Comparison of ENCODE assay signal across 1 cellular context in the genomic region with DNA sequence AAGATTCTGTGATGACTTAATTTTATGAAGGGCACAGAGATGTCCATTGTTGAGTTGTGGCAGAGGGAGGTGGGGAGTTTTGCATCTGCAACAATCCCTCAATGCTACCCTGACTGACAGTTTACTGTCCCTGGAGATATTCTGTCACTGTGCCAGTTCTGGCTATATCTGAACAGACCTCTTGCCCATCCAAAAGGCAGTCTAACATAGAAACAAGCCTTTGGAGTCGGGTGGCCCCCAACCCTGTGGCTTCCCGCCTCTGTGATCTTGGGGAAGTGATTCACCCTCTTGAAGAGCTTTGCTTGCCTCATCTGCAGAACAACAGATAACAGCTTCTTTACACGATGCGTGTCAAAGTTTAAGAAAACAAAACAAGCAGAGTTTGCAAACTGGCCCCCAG.
TF ChIP-seq lines count a peak whose summit lies in the region.

No MANE protein-coding gene starts in this region.

TF ChIP-seq in HepG2, 621 proteins besides CTCF, POLR2A, EP300 and RAD21 (continued from another document and continues in another):
- TF ChIP-seq RERE (CRISPR knock-in tag; IDR thresholded peaks at IDR 0.05; ENCODE audit: low read depth): no peak
- no peak for TF ChIP-seq KDM6A (CRISPR knock-in tag; IDR thresholded peaks at IDR 0.05; ENCODE audit: low read depth)
- no peak for TF ChIP-seq ZNF614 (CRISPR knock-in tag; IDR thresholded peaks at IDR 0.05; ENCODE audit: borderline replicate concordance)
- 0 out of 2 replicates have a peak, but pooled peaks have one; percentile 36 for TF ChIP-seq SOX13 (IDR thresholded peaks at IDR 0.05)
- peak in 1 of 2 experiments; percentile 47; a peak in 1 of 4 replicates for TF ChIP-seq SOX13 (CRISPR knock-in tag; conservative IDR thresholded peaks at IDR 0.05 in 1 of 2, IDR thresholded peaks at IDR 0.05 in 1 of 2)
- TF ChIP-seq ZNF629 (CRISPR knock-in tag; conservative IDR thresholded peaks at IDR 0.05): no peak
- TF ChIP-seq RBAK (CRISPR knock-in tag; IDR thresholded peaks at IDR 0.05): no peak
- TF ChIP-seq ZNF20 (CRISPR knock-in tag; IDR thresholded peaks at IDR 0.05): no peak
- TF ChIP-seq ZNF646 (CRISPR knock-in tag; IDR thresholded peaks at IDR 0.05): no peak
- TF ChIP-seq, protein P1, sequence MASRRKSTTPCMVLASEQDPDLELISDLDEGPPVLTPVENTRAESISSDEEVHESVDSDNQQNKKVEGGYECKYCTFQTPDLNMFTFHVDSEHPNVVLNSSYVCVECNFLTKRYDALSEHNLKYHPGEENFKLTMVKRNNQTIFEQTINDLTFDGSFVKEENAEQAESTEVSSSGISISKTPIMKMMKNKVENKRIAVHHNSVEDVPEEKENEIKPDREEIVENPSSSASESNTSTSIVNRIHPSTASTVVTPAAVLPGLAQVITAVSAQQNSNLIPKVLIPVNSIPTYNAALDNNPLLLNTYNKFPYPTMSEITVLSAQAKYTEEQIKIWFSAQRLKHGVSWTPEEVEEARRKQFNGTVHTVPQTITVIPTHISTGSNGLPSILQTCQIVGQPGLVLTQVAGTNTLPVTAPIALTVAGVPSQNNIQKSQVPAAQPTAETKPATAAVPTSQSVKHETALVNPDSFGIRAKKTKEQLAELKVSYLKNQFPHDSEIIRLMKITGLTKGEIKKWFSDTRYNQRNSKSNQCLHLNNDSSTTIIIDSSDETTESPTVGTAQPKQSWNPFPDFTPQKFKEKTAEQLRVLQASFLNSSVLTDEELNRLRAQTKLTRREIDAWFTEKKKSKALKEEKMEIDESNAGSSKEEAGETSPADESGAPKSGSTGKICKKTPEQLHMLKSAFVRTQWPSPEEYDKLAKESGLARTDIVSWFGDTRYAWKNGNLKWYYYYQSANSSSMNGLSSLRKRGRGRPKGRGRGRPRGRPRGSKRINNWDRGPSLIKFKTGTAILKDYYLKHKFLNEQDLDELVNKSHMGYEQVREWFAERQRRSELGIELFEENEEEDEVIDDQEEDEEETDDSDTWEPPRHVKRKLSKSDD (CRISPR knock-in tag; IDR thresholded peaks at IDR 0.05; ENCODE audit: low read depth): no peak
- TF ChIP-seq HDAC6 (IDR thresholded peaks at IDR 0.05; ENCODE audit: low read depth, low read length): no peak
- TF ChIP-seq ZMYM4 (CRISPR knock-in tag; IDR thresholded peaks at IDR 0.05): no peak
- TF ChIP-seq, protein P2, sequence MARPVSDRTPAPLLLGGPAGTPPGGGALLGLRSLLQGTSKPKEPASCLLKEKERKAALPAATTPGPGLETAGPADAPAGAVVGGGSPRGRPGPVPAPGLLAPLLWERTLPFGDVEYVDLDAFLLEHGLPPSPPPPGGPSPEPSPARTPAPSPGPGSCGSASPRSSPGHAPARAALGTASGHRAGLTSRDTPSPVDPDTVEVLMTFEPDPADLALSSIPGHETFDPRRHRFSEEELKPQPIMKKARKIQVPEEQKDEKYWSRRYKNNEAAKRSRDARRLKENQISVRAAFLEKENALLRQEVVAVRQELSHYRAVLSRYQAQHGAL (CRISPR knock-in tag; IDR thresholded peaks at IDR 0.05; ENCODE audit: not compliant biosample characterization): no peak
- TF ChIP-seq ZNF510 (CRISPR knock-in tag; IDR thresholded peaks at IDR 0.05; ENCODE audit: low read depth): 0 out of 2 replicates have a peak, but pooled peaks have one; percentile 36
- TF ChIP-seq PTBP1 (IDR thresholded peaks at IDR 0.05; ENCODE audit: low read depth, low read length, poor library complexity, severe bottlenecking): no peak
- TF ChIP-seq ZNF672 (CRISPR knock-in tag; IDR thresholded peaks at IDR 0.05): no peak
- no peak for TF ChIP-seq ZNF775 (CRISPR knock-in tag; IDR thresholded peaks at IDR 0.05; ENCODE audit: borderline replicate concordance)
- TF ChIP-seq, protein P3, sequence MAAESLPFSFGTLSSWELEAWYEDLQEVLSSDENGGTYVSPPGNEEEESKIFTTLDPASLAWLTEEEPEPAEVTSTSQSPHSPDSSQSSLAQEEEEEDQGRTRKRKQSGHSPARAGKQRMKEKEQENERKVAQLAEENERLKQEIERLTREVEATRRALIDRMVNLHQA (CRISPR knock-in tag; IDR thresholded peaks at IDR 0.05): no peak
- TF ChIP-seq HDAC2 (CRISPR knock-in tag; IDR thresholded peaks at IDR 0.05): no peak
- TF ChIP-seq, protein P4, sequence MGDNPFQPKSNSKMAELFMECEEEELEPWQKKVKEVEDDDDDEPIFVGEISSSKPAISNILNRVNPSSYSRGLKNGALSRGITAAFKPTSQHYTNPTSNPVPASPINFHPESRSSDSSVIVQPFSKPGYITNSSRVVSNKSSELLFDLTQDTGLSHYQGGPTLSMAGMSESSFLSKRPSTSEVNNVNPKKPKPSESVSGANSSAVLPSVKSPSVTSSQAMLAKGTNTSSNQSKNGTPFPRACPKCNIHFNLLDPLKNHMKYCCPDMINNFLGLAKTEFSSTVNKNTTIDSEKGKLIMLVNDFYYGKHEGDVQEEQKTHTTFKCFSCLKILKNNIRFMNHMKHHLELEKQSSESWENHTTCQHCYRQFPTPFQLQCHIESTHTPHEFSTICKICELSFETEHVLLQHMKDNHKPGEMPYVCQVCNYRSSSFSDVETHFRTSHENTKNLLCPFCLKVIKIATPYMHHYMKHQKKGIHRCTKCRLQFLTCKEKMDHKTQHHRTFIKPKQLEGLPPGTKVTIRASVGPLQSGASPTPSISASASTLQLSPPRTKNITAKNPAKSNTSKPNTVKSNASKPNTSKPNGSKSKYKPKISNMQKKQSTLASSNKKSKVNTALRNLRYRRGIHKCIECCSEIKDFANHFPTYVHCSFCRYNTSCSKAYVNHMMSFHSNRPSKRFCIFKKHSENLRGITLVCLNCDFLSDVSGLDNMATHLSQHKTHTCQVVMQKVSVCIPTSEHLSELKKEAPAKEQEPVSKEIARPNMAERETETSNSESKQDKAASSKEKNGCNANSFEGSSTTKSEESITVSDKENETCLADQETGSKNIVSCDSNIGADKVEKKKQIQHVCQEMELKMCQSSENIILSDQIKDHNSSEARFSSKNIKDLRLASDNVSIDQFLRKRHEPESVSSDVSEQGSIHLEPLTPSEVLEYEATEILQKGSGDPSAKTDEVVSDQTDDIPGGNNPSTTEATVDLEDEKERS (CRISPR knock-in tag; IDR thresholded peaks at IDR 0.05): no peak
- TF ChIP-seq CEBPG (CRISPR knock-in tag; IDR thresholded peaks at IDR 0.05): no peak
- no peak for TF ChIP-seq RORA (CRISPR knock-in tag; IDR thresholded peaks at IDR 0.05)
- no peak for TF ChIP-seq ZBTB7B (CRISPR knock-in tag; IDR thresholded peaks at IDR 0.05)
- no peak for TF ChIP-seq FOXK1 (CRISPR knock-in tag; IDR thresholded peaks at IDR 0.05; ENCODE audit: borderline replicate concordance, low read depth)
- no peak for TF ChIP-seq HNF4G (IDR thresholded peaks at IDR 0.05; ENCODE audit: borderline replicate concordance, low read depth, low read length)
- TF ChIP-seq HNF4G (CRISPR knock-in tag; IDR thresholded peaks at IDR 0.05; ENCODE audit: borderline replicate concordance, low read depth): no peak
- TF ChIP-seq TEAD2 (CRISPR knock-in tag; IDR thresholded peaks at IDR 0.05): no peak
- TF ChIP-seq, protein P5, sequence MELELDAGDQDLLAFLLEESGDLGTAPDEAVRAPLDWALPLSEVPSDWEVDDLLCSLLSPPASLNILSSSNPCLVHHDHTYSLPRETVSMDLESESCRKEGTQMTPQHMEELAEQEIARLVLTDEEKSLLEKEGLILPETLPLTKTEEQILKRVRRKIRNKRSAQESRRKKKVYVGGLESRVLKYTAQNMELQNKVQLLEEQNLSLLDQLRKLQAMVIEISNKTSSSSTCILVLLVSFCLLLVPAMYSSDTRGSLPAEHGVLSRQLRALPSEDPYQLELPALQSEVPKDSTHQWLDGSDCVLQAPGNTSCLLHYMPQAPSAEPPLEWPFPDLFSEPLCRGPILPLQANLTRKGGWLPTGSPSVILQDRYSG (CRISPR knock-in tag; IDR thresholded peaks at IDR 0.05): no peak
- no peak for TF ChIP-seq ISL2 (CRISPR knock-in tag; IDR thresholded peaks at IDR 0.05)
- TF ChIP-seq ZNF619 (CRISPR knock-in tag; IDR thresholded peaks at IDR 0.05): no peak
- no peak for TF ChIP-seq XBP1 (CRISPR knock-in tag; IDR thresholded peaks at IDR 0.05)
- TF ChIP-seq TRAFD1 (CRISPR knock-in tag; IDR thresholded peaks at IDR 0.05; ENCODE audit: borderline replicate concordance): no peak
- TF ChIP-seq TOPORS (CRISPR knock-in tag; IDR thresholded peaks at IDR 0.05): no peak
- no peak for TF ChIP-seq ZNF562 (CRISPR knock-in tag; IDR thresholded peaks at IDR 0.05; ENCODE audit: borderline replicate concordance)
- TF ChIP-seq ZNF879 (CRISPR knock-in tag; IDR thresholded peaks at IDR 0.05): no peak
- TF ChIP-seq FOXC1 (CRISPR knock-in tag; IDR thresholded peaks at IDR 0.05; ENCODE audit: borderline replicate concordance): no peak
- TF ChIP-seq NCOA2 (CRISPR knock-in tag; IDR thresholded peaks at IDR 0.05): no peak
- no peak for TF ChIP-seq TOE1 (CRISPR knock-in tag; IDR thresholded peaks at IDR 0.05)
- no peak for TF ChIP-seq ZNF263 (CRISPR knock-in tag; IDR thresholded peaks at IDR 0.05)
